In the genomic region with DNA sequence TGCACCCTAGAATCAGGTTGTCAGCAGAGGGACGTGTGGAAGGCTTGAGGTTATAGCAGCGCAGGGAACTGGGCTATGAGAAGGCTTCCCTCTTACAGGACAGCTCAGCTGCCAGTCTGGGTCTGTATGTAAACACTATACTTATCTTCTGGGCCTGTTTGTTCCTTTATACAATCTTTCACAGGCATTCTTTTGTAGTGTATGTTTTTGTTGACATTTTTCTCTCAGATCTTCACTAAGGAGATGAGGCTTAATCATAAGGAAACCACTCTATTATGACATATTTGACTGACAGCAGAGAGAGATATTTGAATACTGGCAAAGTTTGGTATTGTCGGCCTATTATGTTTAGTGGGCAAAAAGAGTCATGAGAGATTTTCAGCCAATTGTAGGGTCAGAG, we compare ENCODE assay signal across 8 cellular contexts. TPM values are rescaled to one million over a fixed set of nuclear protein-coding genes. Genes with fewer than 3 reads are reported as not detected.
DNase-seq lines count a peak whose midpoint lies in the region; ATAC-seq, FAIRE-seq and TF ChIP-seq lines count a peak whose summit lies in the region.

No MANE protein-coding gene starts in this region.

- H2BK15ac ChIP-seq in mesenchymal stem cell (ENCODE audit: low read depth, poor library complexity, severe bottlenecking): no peak overlapping the region

- H3K23ac ChIP-seq in mesenchymal stem cell (ENCODE audit: low read length in 2 of 2): no peak overlapping the region

- H4K8ac ChIP-seq in mesenchymal stem cell (ENCODE audit: low read length): no peak overlapping the region

- in situ Hi-C loops in K562 (cut with MboI): loop anchor here (25.0 kb wide), 1 partner anchor 341 kb away; no protein-coding TSS in a partner anchor

- POLR2A ChIA-PET in K562 (lab: Yijun Ruan, JAX): interaction anchor here (1.2 kb wide), 1 partner anchor 105 kb away, joined by 3 read pairs; no protein-coding TSS in a partner anchor

- peaks cover 59% of the 10 kb centered on the region for H3K79me2 ChIP-seq in K562 (ENCODE audit: control insufficient read depth, insufficient read depth, low read length)

- FAIRE-seq in K562 (lab: Jason Lieb, UNC): no peak

- H2AK5ac ChIP-seq in mesenchymal stem cell (ENCODE audit: low read length, severe bottlenecking): no peak overlapping the region

- H3K27me3 ChIP-seq in right atrium auricular region: no peaks in the 10 kb centered on the region
- H3K27me3 ChIP-seq in K562 (ENCODE audit: control insufficient read depth in 2 of 2, insufficient read depth in 2 of 2, low read length in 2 of 2): no peaks in the 10 kb centered on the region
- H3K27me3 ChIP-seq in mesenchymal stem cell (ENCODE audit: control insufficient read depth in 1 of 2, insufficient read depth in 1 of 2, low read length in 2 of 2): no peaks in the 10 kb centered on the region

- no peak overlapping the region for H2BK12ac ChIP-seq in mesenchymal stem cell (ENCODE audit: low read length in 2 of 2)

- no peak overlapping the region for H3K18ac ChIP-seq in mesenchymal stem cell (ENCODE audit: low read depth in 1 of 2, low read length in 2 of 2)

- intact Hi-C loops in Right ventricle myocardium inferior (cut with DNase I): loop anchor here (5.0 kb wide), 1 partner anchor 36 kb away; no protein-coding TSS in a partner anchor
- intact Hi-C loops in K562 (cut with micrococcal nuclease): no loop called here

- BruUV-seq in K562 (replicated peaks; lab: Mats Ljungman, UMichigan): TSS peak; percentile 69

- no peak for TF ChIP-seq EP300 in K562 (IDR thresholded peaks at IDR 0.05; ENCODE audit: low read length)

- H3K9ac ChIP-seq in K562 (ENCODE audit: insufficient read depth in 1 of 2, low read depth in 2 of 2, low read length in 2 of 2): peak overlapping the region; percentile 80 to 81; a peak in 3 of 4 replicates
- H3K9ac ChIP-seq in mesenchymal stem cell (ENCODE audit: low read length): peak overlapping the region; percentile 93

- H3K36me3 ChIP-seq in right atrium auricular region: no peaks in the 10 kb centered on the region
- peaks cover 15% of the 10 kb centered on the region; the same call in 2 of the 3 replicates for H3K36me3 ChIP-seq in K562 (ENCODE audit: control insufficient read depth, insufficient read depth, low read length)
- H3K36me3 ChIP-seq in mesenchymal stem cell (ENCODE audit: control insufficient read depth in 1 of 2, insufficient read depth in 2 of 2, low read depth in 1 of 2, low read length in 2 of 2): peaks cover 0 to 16% of the 10 kb centered on the region in 2 experiments

- no peak for TF ChIP-seq RAD21 in K562 (CRISPR knock-in tag; conservative IDR thresholded peaks at IDR 0.05 in 1 of 2, IDR thresholded peaks at IDR 0.05 in 1 of 2)

- no peak overlapping the region for H3K14ac ChIP-seq in mesenchymal stem cell (ENCODE audit: low read length in 2 of 2)

- H3K4me2 ChIP-seq in K562 (ENCODE audit: insufficient read depth, low read length): peak overlapping the region; percentile 97
- H3K4me2 ChIP-seq in mesenchymal stem cell (ENCODE audit: low read length, poor library complexity, severe bottlenecking): peak overlapping the region; percentile 45

- peaks cover 14% of the 10 kb centered on the region; the same call in 1 of the 2 replicates for H4K20me1 ChIP-seq in K562 (replicated peaks; ENCODE audit: control insufficient read depth, insufficient read depth, low read length)

- no peaks in the 10 kb centered on the region for H3K9me1 ChIP-seq in K562 (ENCODE audit: control insufficient read depth, insufficient read depth, low read length)

- H3K4ac ChIP-seq in mesenchymal stem cell (ENCODE audit: low read depth in 1 of 2, low read length in 2 of 2): no peak overlapping the region

- no peak overlapping the region for H2BK5ac ChIP-seq in mesenchymal stem cell (ENCODE audit: low read depth, low read length, poor library complexity, severe bottlenecking)

- CTCF ChIA-PET in K562 (lab: Yijun Ruan, JAX; ENCODE audit: low intra/inter-chr PET ratio): no interaction called here

- H2BK120ac ChIP-seq in mesenchymal stem cell (ENCODE audit: low read depth, low read length): no peak overlapping the region

- H3K79me1 ChIP-seq in mesenchymal stem cell (replicated peaks; ENCODE audit: low read length, poor library complexity, severe bottlenecking): peaks cover 5% of the 10 kb centered on the region

- TF ChIP-seq POLR2A in K562 (conservative IDR thresholded peaks at IDR 0.05): no peak

- DNase-seq in right atrium auricular region (ENCODE audit: low spot score): no peak
- no peak for DNase-seq in Right ventricle myocardium inferior (ENCODE audit: missing footprints)
- no peak for DNase-seq in K562 (ENCODE audit: extremely low read depth in 1 of 4, low spot score in 3 of 4)
- peak; percentile 73 for DNase-seq in mesenchymal stem cell
- DNase-seq in effector CD4-positive, alpha-beta T cell: no peak
- no peak for DNase-seq in hippocampal formation (lab: John Stamatoyannopoulos, UW)
- no peak for DNase-seq in NCI-H1092 (lab: John Stamatoyannopoulos, UW)

- H3K4me1 ChIP-seq in right atrium auricular region (peaks cover 0 to 53% of the 10 kb centered on the region in 2 donors), K562 (replicated peaks in 1 of 2; ENCODE audit: control insufficient read depth in 2 of 2, insufficient read depth in 2 of 2, low read length in 2 of 2) (peaks cover 6 to 25% of the 10 kb centered on the region in 2 experiments), mesenchymal stem cell (ENCODE audit: control insufficient read depth, insufficient read depth, low read depth, low read length) (peaks cover 10% of the 10 kb centered on the region)

- no peaks in the 10 kb centered on the region for H3K9me3 ChIP-seq in right atrium auricular region
- no peaks in the 10 kb centered on the region for H3K9me3 ChIP-seq in K562 (replicated peaks; ENCODE audit: control insufficient read depth, insufficient read depth, low read depth, low read length)
- H3K9me3 ChIP-seq in mesenchymal stem cell (ENCODE audit: control insufficient read depth, low read length): no peaks in the 10 kb centered on the region

- no peak overlapping the region for H2AFZ ChIP-seq in K562 (ENCODE audit: low read depth, low read length)
- no peak overlapping the region for H2AFZ ChIP-seq in mesenchymal stem cell (ENCODE audit: low read depth, low read length)

- H4K91ac ChIP-seq in mesenchymal stem cell (ENCODE audit: low read length): no peak overlapping the region

- TF ChIP-seq CTCF in right atrium auricular region (IDR thresholded peaks at IDR 0.05) (no peak), K562 (IDR thresholded peaks at IDR 0.05 in 2 of 3, conservative IDR thresholded peaks at IDR 0.05 in 1 of 3; ENCODE audit: insufficient read depth in 2 of 3, low read depth in 1 of 3, low read length in 3 of 3) (no peak)

- 3% methylated on average over 3 of the region's 3 CpGs for WGBS in K562 (ENCODE audit: insufficient coverage, low coverage, missing lambda C conversion rate)
- 19% methylated on average over 3 of the region's 3 CpGs for WGBS in mesenchymal stem cell

- H3K27ac ChIP-seq in right atrium auricular region: peak overlapping the region; percentile 86 to 90
- peak overlapping the region; percentile 75; the same call in 2 of the 3 replicates for H3K27ac ChIP-seq in K562 (ENCODE audit: extremely low read depth, low read depth, low read length)
- peak overlapping the region; percentile 2 for H3K27ac ChIP-seq in mesenchymal stem cell (ENCODE audit: low read length, poor library complexity, severe bottlenecking)

- no peak for ATAC-seq in Right ventricle myocardium inferior
- no peak for ATAC-seq in K562
- no peak for ATAC-seq in GM18909 (IDR thresholded peaks at IDR 0.05; ENCODE audit: poor library complexity, unreplicated experiment)

- H3K4me3 ChIP-seq in right atrium auricular region: peak overlapping the region; percentile 89 to 93
- H3K4me3 ChIP-seq in K562: peak overlapping the region; percentile 84
- peak overlapping the region; percentile 16 to 99 for H3K4me3 ChIP-seq in mesenchymal stem cell (ENCODE audit: insufficient read depth in 1 of 2, low read depth in 1 of 2, low read length in 2 of 2)

RNA-seq across cellular contexts. Expression of a gene that starts 0.9 kb away (rescaled TPM):
- total RNA-seq in right atrium auricular region: 10 to 100 TPM; 38.5 to 38.9 TPM
- 44.0 TPM for total RNA-seq in Right ventricle myocardium inferior
- 75.4 and 122 TPM in 2 replicates for total RNA-seq in K562 (2011; cell fraction: chromatin; rRNA removed; ENCODE audit: low replicate concordance)
- 51.5 and 52.9 TPM in 2 replicates for total RNA-seq in K562 (2011; cell fraction: nucleolus; rRNA removed)
- total RNA-seq in K562 (2011; cell fraction: nucleoplasm; rRNA removed): 48.7 and 49.8 TPM in 2 replicates
- total RNA-seq in K562 (2014; rRNA removed): 11.1 and 13.5 TPM in 2 replicates
- 9.4 and 10.0 TPM in 2 replicates for total RNA-seq in K562 (2014; rRNA removed; fragmentation: Illumina TruSeq; extraction: Trizol)
- 10.3 and 11.4 TPM in 2 replicates for total RNA-seq in K562 (2015; rRNA removed; fragmentation: Illumina TruSeq; extraction: Trizol)
- 25.0 and 28.0 TPM in 2 replicates for total RNA-seq in K562 (2021)
- polyA plus RNA-seq in K562 (2011; rRNA removed): 8.7 and 19.9 TPM in 2 replicates
- polyA plus RNA-seq in K562 (2011; cell fraction: cytosol; rRNA removed): 8.4 and 10.0 TPM in 2 replicates
- polyA plus RNA-seq in K562 (2011; cell fraction: nucleus; rRNA removed): 40.7 and 41.9 TPM in 2 replicates
- 19.5 and 27.2 TPM in 2 replicates for polyA plus RNA-seq in K562 (2012)
- polyA plus RNA-seq in K562 (2014; fragmentation: Illumina TruSeq; extraction: Trizol): 21.4 and 22.8 TPM in 2 replicates
- 1 to 10 TPM in 1 of 2 experiments, under 1 TPM in 1; 0.69 to 1.3 TPM for polyA plus RNA-seq in K562 (2014; fragmentation: Nextera tagmentation; extraction: Ambion mirVana)
- 9.9 and 11.3 TPM in 2 replicates for polyA plus RNA-seq in K562 (2014; rRNA removed)
- polyA minus RNA-seq in K562 (2011; rRNA and poly(A)+ RNA removed): 22.8 and 34.0 TPM in 2 replicates
- polyA minus RNA-seq in K562 (2011; cell fraction: cytosol; rRNA and poly(A)+ RNA removed): 24.3 and 30.0 TPM in 2 replicates
- polyA minus RNA-seq in K562 (2011; cell fraction: nucleus; rRNA and poly(A)+ RNA removed): 24.9 and 58.9 TPM in 2 replicates
- polyA plus RNA-seq in mesenchymal stem cell (2013, experiment 1 of 2): 28.8 TPM
- 26.0 TPM for polyA plus RNA-seq in mesenchymal stem cell (2013, experiment 2 of 2)

RNA-seq across cellular contexts. Expression of a gene that starts 4.9 kb away (rescaled TPM):
- under 1 TPM; 0.28 to 0.96 TPM for total RNA-seq in right atrium auricular region
- total RNA-seq in Right ventricle myocardium inferior: 1.8 TPM
- not detected in 2 replicates for total RNA-seq in K562 (2011; cell fraction: chromatin; rRNA removed; ENCODE audit: low replicate concordance)
- 0.17 and 0.53 TPM in 2 replicates for total RNA-seq in K562 (2011; cell fraction: nucleolus; rRNA removed)
- not detected in 2 replicates for total RNA-seq in K562 (2011; cell fraction: nucleoplasm; rRNA removed)
- 0.37 and 0.95 TPM in 2 replicates for total RNA-seq in K562 (2014; rRNA removed)
- total RNA-seq in K562 (2014; rRNA removed; fragmentation: Illumina TruSeq; extraction: Trizol): not detected in 2 replicates
- total RNA-seq in K562 (2015; rRNA removed; fragmentation: Illumina TruSeq; extraction: Trizol): not detected in 2 replicates
- 0.56 and 0.98 TPM in 2 replicates for total RNA-seq in K562 (2021)
- not detected in 2 replicates for polyA plus RNA-seq in K562 (2011; rRNA removed)
- polyA plus RNA-seq in K562 (2011; cell fraction: cytosol; rRNA removed): 0.12 and 0.60 TPM in 2 replicates
- 0.10 and 0.11 TPM in 2 replicates for polyA plus RNA-seq in K562 (2011; cell fraction: nucleus; rRNA removed)
- polyA plus RNA-seq in K562 (2012): 0.07 TPM in 1 of 2 replicates, not detected in the other
- 0.11 TPM in 1 of 2 replicates, not detected in the other for polyA plus RNA-seq in K562 (2014; fragmentation: Illumina TruSeq; extraction: Trizol)
- not detected for polyA plus RNA-seq in K562 (2014; fragmentation: Nextera tagmentation; extraction: Ambion mirVana)
- polyA plus RNA-seq in K562 (2014; rRNA removed): 0.30 and 0.32 TPM in 2 replicates
- not detected in 2 replicates for polyA minus RNA-seq in K562 (2011; rRNA and poly(A)+ RNA removed)
- not detected in 2 replicates for polyA minus RNA-seq in K562 (2011; cell fraction: cytosol; rRNA and poly(A)+ RNA removed)
- polyA minus RNA-seq in K562 (2011; cell fraction: nucleus; rRNA and poly(A)+ RNA removed): not detected in 2 replicates
- polyA plus RNA-seq in mesenchymal stem cell (2013, experiment 1 of 2): 0.04 TPM
- polyA plus RNA-seq in mesenchymal stem cell (2013, experiment 2 of 2): 0.04 TPM

RNA-seq across cellular contexts. Expression of a gene that starts 20.2 kb away (rescaled TPM):
- total RNA-seq in right atrium auricular region (under 1 TPM in 1 of 2 donors, not detected in 1; 0.39 TPM), Right ventricle myocardium inferior (not detected), K562 (2014; rRNA removed) (0.32 and 1.3 TPM in 2 replicates), K562 (2014; rRNA removed; fragmentation: Illumina TruSeq; extraction: Trizol) (0.87 and 1.3 TPM in 2 replicates), K562 (2015; rRNA removed; fragmentation: Illumina TruSeq; extraction: Trizol) (0.75 and 0.87 TPM in 2 replicates), K562 (2021) (0.86 and 1.2 TPM in 2 replicates)
- total RNA-seq in K562 (2011; cell fraction: chromatin; rRNA removed; ENCODE audit: low replicate concordance): 0.32 and 1.4 TPM in 2 replicates
- total RNA-seq in K562 (2011; cell fraction: nucleolus; rRNA removed): 1.5 and 1.6 TPM in 2 replicates
- total RNA-seq in K562 (2011; cell fraction: nucleoplasm; rRNA removed): 1.6 and 2.0 TPM in 2 replicates
- polyA plus RNA-seq in K562 (2011; rRNA removed) (1.9 and 3.0 TPM in 2 replicates), K562 (2014; fragmentation: Illumina TruSeq; extraction: Trizol) (1.3 and 1.5 TPM in 2 replicates), K562 (2014; fragmentation: Nextera tagmentation; extraction: Ambion mirVana) (1 to 10 TPM; 2.5 to 3.3 TPM), K562 (2014; rRNA removed) (0.86 and 1.3 TPM in 2 replicates)
- 2.1 and 2.9 TPM in 2 replicates for polyA plus RNA-seq in K562 (2011; cell fraction: cytosol; rRNA removed)
- polyA plus RNA-seq in K562 (2011; cell fraction: nucleus; rRNA removed): 0.69 and 1.2 TPM in 2 replicates
- polyA plus RNA-seq in K562 (2012): 0.47 and 0.51 TPM in 2 replicates
- 0.84 and 1.1 TPM in 2 replicates for polyA minus RNA-seq in K562 (2011; rRNA and poly(A)+ RNA removed)
- not detected in 2 replicates for polyA minus RNA-seq in K562 (2011; cell fraction: cytosol; rRNA and poly(A)+ RNA removed)
- 0.13 and 1.1 TPM in 2 replicates for polyA minus RNA-seq in K562 (2011; cell fraction: nucleus; rRNA and poly(A)+ RNA removed)
- 0.12 TPM for polyA plus RNA-seq in mesenchymal stem cell (2013, experiment 1 of 2)
- 0.25 TPM for polyA plus RNA-seq in mesenchymal stem cell (2013, experiment 2 of 2)

Comparison
In these comparisons a context has a peak if more than half of its experiments do, and no peak if none do; other contexts are left out.
1. H3K27ac ChIP-seq: peak in every context shown above with its lines; median percentile 88 in right atrium auricular region; 75 in K562; 2 in mesenchymal stem cell.